1 cellular context compared by ENCODE assay signal in genomic region chr9:83979812-83980394, GRCh38.
TF ChIP-seq lines count a peak whose summit lies in the region.

HNRNPK (minus strand) TSS chr9:83980215; CDS start chr9:83978252, 1,963 bp downstream.

TF ChIP-seq in A549, 52 proteins besides CTCF, POLR2A, EP300 and RAD21 (continued from another document):
- peak; percentile 56; the same call in 1 of the 3 replicates for TF ChIP-seq BCL3 (IDR thresholded peaks at IDR 0.05)
- no peak for TF ChIP-seq SREBF2 (IDR thresholded peaks at IDR 0.05)
- TF ChIP-seq HOXB5 (CRISPR knock-in tag; IDR thresholded peaks at IDR 0.05) = 0 out of 2 replicates have a peak, but pooled peaks have one; percentile 26
- TF ChIP-seq NFE2L2 (conservative IDR thresholded peaks at IDR 0.05; ENCODE audit: low read length) = no peak
- peak; percentile 26 for TF ChIP-seq MYC (IDR thresholded peaks at IDR 0.05; ENCODE audit: borderline replicate concordance, low read length)
- TF ChIP-seq GATA3 (IDR thresholded peaks at IDR 0.05; ENCODE audit: borderline replicate concordance) = no peak
- no peak for TF ChIP-seq KDM5A (IDR thresholded peaks at IDR 0.05)
- TF ChIP-seq RFX5 (IDR thresholded peaks at IDR 0.05) = no peak
- no peak for TF ChIP-seq HOXA7 (CRISPR knock-in tag; IDR thresholded peaks at IDR 0.05)
- TF ChIP-seq CEBPB (IDR thresholded peaks at IDR 0.05) = no peak
- peak; percentile 71; the same call in 1 of the 2 replicates for TF ChIP-seq POLR2AphosphoS2 (conservative IDR thresholded peaks at IDR 0.05; ENCODE audit: low read length)
- TF ChIP-seq HOXB13 (CRISPR knock-in tag; IDR thresholded peaks at IDR 0.05; ENCODE audit: low read depth) = no peak
- peak; percentile 98 for TF ChIP-seq PBX3 (IDR thresholded peaks at IDR 0.05)
- TF ChIP-seq HDAC2 (IDR thresholded peaks at IDR 0.05) = no peak
- TF ChIP-seq, protein P1, sequence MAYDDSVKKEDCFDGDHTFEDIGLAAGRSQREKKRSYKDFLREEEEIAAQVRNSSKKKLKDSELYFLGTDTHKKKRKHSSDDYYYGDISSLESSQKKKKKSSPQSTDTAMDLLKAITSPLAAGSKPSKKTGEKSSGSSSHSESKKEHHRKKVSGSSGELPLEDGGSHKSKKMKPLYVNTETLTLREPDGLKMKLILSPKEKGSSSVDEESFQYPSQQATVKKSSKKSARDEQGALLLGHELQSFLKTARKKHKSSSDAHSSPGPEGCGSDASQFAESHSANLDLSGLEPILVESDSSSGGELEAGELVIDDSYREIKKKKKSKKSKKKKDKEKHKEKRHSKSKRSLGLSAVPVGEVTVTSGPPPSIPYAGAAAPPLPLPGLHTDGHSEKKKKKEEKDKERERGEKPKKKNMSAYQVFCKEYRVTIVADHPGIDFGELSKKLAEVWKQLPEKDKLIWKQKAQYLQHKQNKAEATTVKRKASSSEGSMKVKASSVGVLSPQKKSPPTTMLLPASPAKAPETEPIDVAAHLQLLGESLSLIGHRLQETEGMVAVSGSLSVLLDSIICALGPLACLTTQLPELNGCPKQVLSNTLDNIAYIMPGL (CRISPR knock-in tag; IDR thresholded peaks at IDR 0.05; ENCODE audit: borderline replicate concordance) = no peak
- TF ChIP-seq, protein P2, sequence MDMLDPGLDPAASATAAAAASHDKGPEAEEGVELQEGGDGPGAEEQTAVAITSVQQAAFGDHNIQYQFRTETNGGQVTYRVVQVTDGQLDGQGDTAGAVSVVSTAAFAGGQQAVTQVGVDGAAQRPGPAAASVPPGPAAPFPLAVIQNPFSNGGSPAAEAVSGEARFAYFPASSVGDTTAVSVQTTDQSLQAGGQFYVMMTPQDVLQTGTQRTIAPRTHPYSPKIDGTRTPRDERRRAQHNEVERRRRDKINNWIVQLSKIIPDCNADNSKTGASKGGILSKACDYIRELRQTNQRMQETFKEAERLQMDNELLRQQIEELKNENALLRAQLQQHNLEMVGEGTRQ (IDR thresholded peaks at IDR 0.05) = no peak
- no peak for TF ChIP-seq ELK1 (IDR thresholded peaks at IDR 0.05; ENCODE audit: low read depth, low read length)
- TF ChIP-seq NR3C1 (IDR thresholded peaks at IDR 0.05) = no peak
- no peak for TF ChIP-seq KDM1A (IDR thresholded peaks at IDR 0.05; ENCODE audit: low read depth)
- no peak for TF ChIP-seq BHLHE40 (IDR thresholded peaks at IDR 0.05; ENCODE audit: low read depth, low read length)
- TF ChIP-seq ZC3H11A (IDR thresholded peaks at IDR 0.05) = no peak
- TF ChIP-seq, protein P3, sequence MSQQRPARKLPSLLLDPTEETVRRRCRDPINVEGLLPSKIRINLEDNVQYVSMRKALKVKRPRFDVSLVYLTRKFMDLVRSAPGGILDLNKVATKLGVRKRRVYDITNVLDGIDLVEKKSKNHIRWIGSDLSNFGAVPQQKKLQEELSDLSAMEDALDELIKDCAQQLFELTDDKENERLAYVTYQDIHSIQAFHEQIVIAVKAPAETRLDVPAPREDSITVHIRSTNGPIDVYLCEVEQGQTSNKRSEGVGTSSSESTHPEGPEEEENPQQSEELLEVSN (IDR thresholded peaks at IDR 0.05; ENCODE audit: borderline replicate concordance, low read depth) = no peak
- TF ChIP-seq PHF8 (IDR thresholded peaks at IDR 0.05; ENCODE audit: borderline replicate concordance, low read depth) = no peak
- no peak for TF ChIP-seq RARB (CRISPR knock-in tag; IDR thresholded peaks at IDR 0.05)
- no peak for TF ChIP-seq CBX8 (IDR thresholded peaks at IDR 0.05)
- peak; percentile 68 for TF ChIP-seq CHD2 (IDR thresholded peaks at IDR 0.05; ENCODE audit: low read length, partially characterized antibody)
